1 cellular context compared by ENCODE assay signal in the genomic region with DNA sequence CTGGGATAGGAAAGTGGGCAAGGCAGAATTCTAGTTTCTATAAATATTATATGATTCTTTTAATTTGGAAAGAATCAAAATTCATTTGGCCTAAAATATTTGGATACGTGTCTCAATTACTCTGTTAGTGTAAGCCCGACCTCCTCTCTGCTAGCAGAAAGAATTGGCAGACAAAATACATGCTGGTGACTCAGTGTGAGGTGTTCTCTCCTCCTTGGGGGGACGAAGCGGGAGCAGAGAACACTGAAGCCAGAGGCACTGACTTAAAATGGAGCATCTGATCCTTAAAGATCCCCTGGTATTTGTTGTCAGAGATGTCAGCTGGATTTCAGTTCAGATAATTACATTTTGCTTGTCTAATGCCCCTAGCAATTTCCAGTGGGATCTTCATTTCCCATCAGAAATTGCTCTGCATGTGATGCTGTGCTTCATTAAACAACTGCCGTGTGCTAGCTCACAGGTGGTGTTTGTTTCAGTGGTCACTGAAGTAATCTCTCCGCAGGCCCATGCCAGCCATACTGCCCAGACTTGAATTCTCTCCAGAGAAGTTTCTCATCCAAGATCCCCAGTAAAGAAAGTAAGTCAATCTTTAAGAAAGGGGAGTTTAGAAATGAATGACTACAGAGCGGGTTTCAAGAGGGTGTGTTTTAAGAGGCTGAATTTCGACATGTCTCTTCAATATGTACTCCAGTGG.
TF ChIP-seq lines count a peak whose summit lies in the region.

No MANE protein-coding gene starts in this region.

TF ChIP-seq in HepG2, 621 proteins besides CTCF, POLR2A, EP300 and RAD21 (continued from another document):
- TF ChIP-seq ZNF768 (CRISPR knock-in tag; IDR thresholded peaks at IDR 0.05) (no peak), SOX6 (IDR thresholded peaks at IDR 0.05) (no peak), SOX6 (CRISPR knock-in tag; IDR thresholded peaks at IDR 0.05) (no peak), ZNF644 (CRISPR knock-in tag; IDR thresholded peaks at IDR 0.05; ENCODE audit: low read depth) (no peak), XRCC5 (optimal IDR thresholded peaks at IDR 0.05; ENCODE audit: low read length) (no peak), ZNF713 (CRISPR knock-in tag; IDR thresholded peaks at IDR 0.05) (no peak), EEA1 (CRISPR knock-in tag; IDR thresholded peaks at IDR 0.05; ENCODE audit: borderline replicate concordance) (no peak), SNAPC2 (CRISPR knock-in tag; IDR thresholded peaks at IDR 0.05) (no peak), ZNF282 (IDR thresholded peaks at IDR 0.05; ENCODE audit: partially characterized antibody) (no peak), MEF2D (CRISPR knock-in tag; IDR thresholded peaks at IDR 0.05) (no peak), GPN1 (CRISPR knock-in tag; IDR thresholded peaks at IDR 0.05; ENCODE audit: borderline replicate concordance) (no peak), ZSCAN9 (CRISPR knock-in tag; IDR thresholded peaks at IDR 0.05; ENCODE audit: borderline replicate concordance) (no peak)
- TF ChIP-seq, protein P1, sequence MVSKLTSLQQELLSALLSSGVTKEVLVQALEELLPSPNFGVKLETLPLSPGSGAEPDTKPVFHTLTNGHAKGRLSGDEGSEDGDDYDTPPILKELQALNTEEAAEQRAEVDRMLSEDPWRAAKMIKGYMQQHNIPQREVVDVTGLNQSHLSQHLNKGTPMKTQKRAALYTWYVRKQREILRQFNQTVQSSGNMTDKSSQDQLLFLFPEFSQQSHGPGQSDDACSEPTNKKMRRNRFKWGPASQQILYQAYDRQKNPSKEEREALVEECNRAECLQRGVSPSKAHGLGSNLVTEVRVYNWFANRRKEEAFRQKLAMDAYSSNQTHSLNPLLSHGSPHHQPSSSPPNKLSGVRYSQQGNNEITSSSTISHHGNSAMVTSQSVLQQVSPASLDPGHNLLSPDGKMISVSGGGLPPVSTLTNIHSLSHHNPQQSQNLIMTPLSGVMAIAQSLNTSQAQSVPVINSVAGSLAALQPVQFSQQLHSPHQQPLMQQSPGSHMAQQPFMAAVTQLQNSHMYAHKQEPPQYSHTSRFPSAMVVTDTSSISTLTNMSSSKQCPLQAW (CRISPR knock-in tag; IDR thresholded peaks at IDR 0.05), result no peak
- TF ChIP-seq, protein P2, sequence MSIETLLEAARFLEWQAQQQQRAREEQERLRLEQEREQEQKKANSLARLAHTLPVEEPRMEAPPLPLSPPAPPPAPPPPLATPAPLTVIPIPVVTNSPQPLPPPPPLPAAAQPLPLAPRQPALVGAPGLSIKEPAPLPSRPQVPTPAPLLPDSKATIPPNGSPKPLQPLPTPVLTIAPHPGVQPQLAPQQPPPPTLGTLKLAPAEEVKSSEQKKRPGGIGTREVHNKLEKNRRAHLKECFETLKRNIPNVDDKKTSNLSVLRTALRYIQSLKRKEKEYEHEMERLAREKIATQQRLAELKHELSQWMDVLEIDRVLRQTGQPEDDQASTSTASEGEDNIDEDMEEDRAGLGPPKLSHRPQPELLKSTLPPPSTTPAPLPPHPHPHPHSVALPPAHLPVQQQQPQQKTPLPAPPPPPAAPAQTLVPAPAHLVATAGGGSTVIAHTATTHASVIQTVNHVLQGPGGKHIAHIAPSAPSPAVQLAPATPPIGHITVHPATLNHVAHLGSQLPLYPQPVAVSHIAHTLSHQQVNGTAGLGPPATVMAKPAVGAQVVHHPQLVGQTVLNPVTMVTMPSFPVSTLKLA (IDR thresholded peaks at IDR 0.05), result no peak
- TF ChIP-seq, protein P3, sequence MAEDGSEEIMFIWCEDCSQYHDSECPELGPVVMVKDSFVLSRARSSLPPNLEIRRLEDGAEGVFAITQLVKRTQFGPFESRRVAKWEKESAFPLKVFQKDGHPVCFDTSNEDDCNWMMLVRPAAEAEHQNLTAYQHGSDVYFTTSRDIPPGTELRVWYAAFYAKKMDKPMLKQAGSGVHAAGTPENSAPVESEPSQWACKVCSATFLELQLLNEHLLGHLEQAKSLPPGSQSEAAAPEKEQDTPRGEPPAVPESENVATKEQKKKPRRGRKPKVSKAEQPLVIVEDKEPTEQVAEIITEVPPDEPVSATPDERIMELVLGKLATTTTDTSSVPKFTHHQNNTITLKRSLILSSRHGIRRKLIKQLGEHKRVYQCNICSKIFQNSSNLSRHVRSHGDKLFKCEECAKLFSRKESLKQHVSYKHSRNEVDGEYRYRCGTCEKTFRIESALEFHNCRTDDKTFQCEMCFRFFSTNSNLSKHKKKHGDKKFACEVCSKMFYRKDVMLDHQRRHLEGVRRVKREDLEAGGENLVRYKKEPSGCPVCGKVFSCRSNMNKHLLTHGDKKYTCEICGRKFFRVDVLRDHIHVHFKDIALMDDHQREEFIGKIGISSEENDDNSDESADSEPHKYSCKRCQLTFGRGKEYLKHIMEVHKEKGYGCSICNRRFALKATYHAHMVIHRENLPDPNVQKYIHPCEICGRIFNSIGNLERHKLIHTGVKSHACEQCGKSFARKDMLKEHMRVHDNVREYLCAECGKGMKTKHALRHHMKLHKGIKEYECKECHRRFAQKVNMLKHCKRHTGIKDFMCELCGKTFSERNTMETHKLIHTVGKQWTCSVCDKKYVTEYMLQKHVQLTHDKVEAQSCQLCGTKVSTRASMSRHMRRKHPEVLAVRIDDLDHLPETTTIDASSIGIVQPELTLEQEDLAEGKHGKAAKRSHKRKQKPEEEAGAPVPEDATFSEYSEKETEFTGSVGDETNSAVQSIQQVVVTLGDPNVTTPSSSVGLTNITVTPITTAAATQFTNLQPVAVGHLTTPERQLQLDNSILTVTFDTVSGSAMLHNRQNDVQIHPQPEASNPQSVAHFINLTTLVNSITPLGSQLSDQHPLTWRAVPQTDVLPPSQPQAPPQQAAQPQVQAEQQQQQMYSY (CRISPR knock-in tag; IDR thresholded peaks at IDR 0.05), result no peak
